In genomic region chr11:615453-616319, GRCh38 we compare ENCODE assay signal across 8 cellular contexts. TPM values are rescaled to one million over a fixed set of nuclear protein-coding genes. Genes with fewer than 3 reads are reported as not detected.
DNase-seq lines count a peak whose midpoint lies in the region; ATAC-seq and TF ChIP-seq lines count a peak whose summit lies in the region.

Gene IRF7 (minus strand): TSS chr11:615950. CDS start chr11:615364, 586 bp downstream.

- peaks cover 7% of the 10 kb centered on the region for H3K36me3 Mint-ChIP-seq in chondrocyte (ENCODE audit: low read depth)

- DNase-seq in A172 (ENCODE audit: low spot score) (peak; percentile 72), NCI-H345 treated with DMSO at 0.1 percent for 48 hours (lab: John Stamatoyannopoulos, UW; ENCODE audit: unreplicated experiment) (peak; percentile 33), chondrocyte (ENCODE audit: low spot score) (no peak), kidney tubule cell (ENCODE audit: low spot score) (peak; percentile 93)
- DNase-seq in activated CD4-positive, alpha-beta T cell treated with anti-CD3 and anti-CD28 coated beads for 1 hour: peak; percentile 89
- DNase-seq in stimulated activated CD4-positive, alpha-beta T cell treated with anti-CD3 and anti-CD28 coated beads, Interleukin-1b, Interleukin-23, amount 100 ng/mL, for 1 hour (ENCODE audit: low read depth in 2 of 2): peak; percentile 59 to 62

- H3K27ac Mint-ChIP-seq in chondrocyte (ENCODE audit: unreplicated experiment): peak within 1 kb of the TSS; percentile 92

- H3K27me3 Mint-ChIP-seq in chondrocyte (ENCODE audit: low read depth): no peaks in the 10 kb centered on the region

- no peaks in the 10 kb centered on the region for H3K9me3 Mint-ChIP-seq in chondrocyte (ENCODE audit: low read depth)

- peaks cover 14% of the 10 kb centered on the region for H3K4me1 Mint-ChIP-seq in chondrocyte (ENCODE audit: low read depth)

- ATAC-seq in GM18868 (IDR thresholded peaks at IDR 0.05; ENCODE audit: unreplicated experiment): peak; percentile 87
- peak; percentile 74 for ATAC-seq in HG03103 (IDR thresholded peaks at IDR 0.05; ENCODE audit: low read depth, unreplicated experiment)

- H3K4me3 Mint-ChIP-seq in chondrocyte (ENCODE audit: unreplicated experiment): peak within 1 kb of the TSS; percentile 80

- TF ChIP-seq CTCF in chondrocyte (IDR thresholded peaks at IDR 0.05): no peak

RNA-seq across cellular contexts. Expression of gene IRF7, which starts in this region (rescaled TPM):
- total RNA-seq in A172 (2014; rRNA removed; shearing (Covaris generic)): 6.4 and 12.0 TPM in 2 replicates
- 6.5 to 11.4 TPM (median 7.7 TPM) in 3 replicates for total RNA-seq in chondrocyte
